In the genomic region with DNA sequence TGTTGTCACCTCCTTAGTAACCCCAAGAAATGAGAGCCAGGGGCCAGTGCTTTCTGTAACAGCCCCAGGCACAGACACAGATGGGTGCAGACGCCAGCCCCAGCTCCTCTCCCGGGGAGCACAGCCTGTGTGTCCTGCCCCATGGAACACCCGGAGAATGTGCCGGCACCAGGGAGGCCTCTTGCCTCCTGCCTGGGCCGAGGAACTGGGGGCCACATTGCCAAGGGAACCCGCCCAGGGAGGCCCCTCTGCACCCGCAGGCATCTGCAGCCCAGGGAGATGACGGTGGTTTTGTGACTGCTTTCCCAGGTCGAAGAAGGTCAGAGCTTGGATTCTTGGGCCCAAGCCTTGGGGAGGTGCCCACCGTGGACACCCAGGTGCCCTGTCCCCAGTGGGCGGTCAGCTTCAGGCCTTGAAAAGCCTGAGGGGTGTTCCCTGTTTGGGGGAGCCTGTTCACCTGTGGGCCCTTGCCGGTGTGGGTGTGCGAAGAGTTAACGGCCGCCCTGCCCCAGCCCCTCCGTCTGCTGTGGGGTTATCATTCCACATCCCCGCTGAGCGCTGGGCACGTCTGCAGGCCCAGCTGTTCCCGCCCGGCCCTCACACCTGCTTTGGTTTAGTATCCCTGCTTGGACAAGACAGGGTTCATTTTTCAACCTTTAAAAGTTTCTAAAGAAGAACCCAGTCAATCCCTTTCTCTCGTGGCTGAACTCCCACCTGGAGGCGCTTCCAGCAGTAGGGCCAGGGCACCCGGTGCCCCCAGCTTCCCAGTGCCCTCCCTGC, we compare ENCODE assay signal across 15 cellular contexts.
A peak's percentile ranks its signal among the peaks of the same experiment; 100 is the strongest.
DNase-seq lines count a peak whose midpoint lies in the region; TF ChIP-seq lines count a peak whose summit lies in the region.
"Had no signal": no experiment of that assay in that cellular context is flagged by ENCODE, and none has a peak within 500 bp of the region (broad histone marks: within the 10 kb centered on the region; RNA-seq: fewer than 3 reads in every experiment).

No MANE protein-coding gene starts in this region.

- H3K36me3 ChIP-seq in SJCRH30 (no peaks in the 10 kb centered on the region), sigmoid colon (no peaks in the 10 kb centered on the region), left ventricle myocardium inferior (no peaks in the 10 kb centered on the region)
- H3K36me3 ChIP-seq: BLaER1 treated with 17β-estradiol and CSF1 and Interleukin-3, amounts not matched to agents 10 nM and 100 nM had no signal

- POLR2A ChIA-PET in RWPE1 (lab: Yijun Ruan, JAX; ENCODE audit: low non-redundant PET) = no interaction called here

- WGBS in sigmoid colon, 2 donors = 77 to 86% methylated on average over 24 of the region's 24 CpGs

- no peak overlapping the region for H3K4me3 ChIP-seq in SJCRH30
- no peak overlapping the region for H3K4me3 ChIP-seq in sigmoid colon
- no peak overlapping the region for H3K4me3 ChIP-seq in left ventricle myocardium inferior
- H3K4me3 ChIP-seq: BLaER1 treated with 17β-estradiol and CSF1 and Interleukin-3, amounts not matched to agents 10 nM and 100 nM; K562 had no signal

- H3K27ac ChIP-seq in SJCRH30 (peak overlapping the region; percentile 94), sigmoid colon (peak overlapping the region in 3 of 4 donors; percentile 77 to 83 (median 81)), RWPE1 (no peak overlapping the region), left ventricle myocardium inferior (replicated peaks) (no peak overlapping the region)
- H3K27ac ChIP-seq: BLaER1 treated with 17β-estradiol and CSF1 and Interleukin-3, amounts not matched to agents 10 nM and 100 nM had no signal

- CTCF ChIA-PET in RWPE1 (lab: Yijun Ruan, JAX) = no interaction called here

- intact Hi-C loops in sigmoid colon (cut with DNase I) = no loop called here
- intact Hi-C loops in left ventricle myocardium inferior (cut with micrococcal nuclease) = no loop called here

- TF ChIP-seq POLR2A in sigmoid colon (IDR thresholded peaks at IDR 0.05) = no peak

- H3K4me1 ChIP-seq in SJCRH30 (peaks cover 38% of the 10 kb centered on the region), sigmoid colon (peaks cover 0 to 24% (median 20%) of the 10 kb centered on the region in 4 donors), left ventricle myocardium inferior (peaks cover 13% of the 10 kb centered on the region)
- H3K4me1 ChIP-seq: BLaER1 treated with 17β-estradiol and CSF1 and Interleukin-3, amounts not matched to agents 10 nM and 100 nM had no signal

- peak; percentile 36 for DNase-seq in NCI-H2171 (lab: John Stamatoyannopoulos, UW)
- peak; percentile 86 for DNase-seq in SJCRH30
- peak; percentile 68 for DNase-seq in myocyte (ENCODE audit: low read depth)
- DNase-seq in sigmoid colon = no peak
- DNase-seq in T-helper 2 cell = no peak
- no peak for DNase-seq in RWPE1 (ENCODE audit: low spot score)
- DNase-seq in left ventricle myocardium inferior = no peak
- DNase-seq: ACHN; Calu3; CD4-positive, alpha-beta T cell; DMS153; DMS79 treated with DMSO at 0.1 percent for 48 hours; EL had no signal

- H3K9me3 ChIP-seq in SJCRH30 (replicated peaks) = no peaks in the 10 kb centered on the region
- H3K9me3 ChIP-seq in sigmoid colon = no peaks in the 10 kb centered on the region
- no peaks in the 10 kb centered on the region for H3K9me3 ChIP-seq in left ventricle myocardium inferior (replicated peaks)

- no peak for TF ChIP-seq CTCF in sigmoid colon (IDR thresholded peaks at IDR 0.05)
- no peak for TF ChIP-seq CTCF in RWPE1 (conservative IDR thresholded peaks at IDR 0.05; ENCODE audit: low read depth)
- TF ChIP-seq CTCF in left ventricle myocardium inferior (IDR thresholded peaks at IDR 0.05; ENCODE audit: borderline replicate concordance) = no peak

- H3K27me3 ChIP-seq in SJCRH30 (peaks cover 10% of the 10 kb centered on the region), sigmoid colon (no peaks in the 10 kb centered on the region), left ventricle myocardium inferior (ENCODE audit: low read depth) (no peaks in the 10 kb centered on the region)

- no peak for TF ChIP-seq EP300 in sigmoid colon (IDR thresholded peaks at IDR 0.05)

Comparison
In these comparisons a context has a peak if more than half of its experiments do, and no peak if none do; other contexts are left out.
1. DNase-seq: peak in NCI-H2171 (single experiment), SJCRH30 (2 of 2) and myocyte (single experiment); none in sigmoid colon (single experiment), T-helper 2 cell (0 of 5), RWPE1 (single experiment) and left ventricle myocardium inferior (single experiment).
2. H3K27ac ChIP-seq: peak in SJCRH30 (single experiment) and sigmoid colon (3 of 4); none in RWPE1 (single experiment) and left ventricle myocardium inferior (single experiment).